Comparison of ENCODE assay signal across 8 cellular contexts in genomic region chr10:26780793-26781601, GRCh38.
DNase-seq lines count a peak whose midpoint lies in the region; ATAC-seq and TF ChIP-seq lines count a peak whose summit lies in the region.

No MANE protein-coding gene starts in this region.

- H3K9me3 Mint-ChIP-seq in CD4-positive, CD25-positive, alpha-beta regulatory T cell: no peaks in the 10 kb centered on the region

- H3K4me1 ChIP-seq in CD4-positive, CD25-positive, alpha-beta regulatory T cell (ENCODE audit: control insufficient read depth, insufficient read depth, low read length, poor library complexity, severe bottlenecking): peaks cover 45% of the 10 kb centered on the region
- peaks cover 6 to 21% of the 10 kb centered on the region in 2 donors for H3K4me1 ChIP-seq in adrenal gland (replicated peaks in 1 of 2)

- no peaks in the 10 kb centered on the region for H3K9me3 ChIP-seq in CD4-positive, CD25-positive, alpha-beta regulatory T cell (ENCODE audit: control insufficient read depth in 2 of 2, low read length in 2 of 2)
- no peaks in the 10 kb centered on the region for H3K9me3 ChIP-seq in adrenal gland (replicated peaks in 1 of 3)

- ATAC-seq in CD4-positive, CD25-positive, alpha-beta regulatory T cell (ENCODE audit: low read depth in 2 of 2): peak; percentile 33 to 62
- ATAC-seq in GM19351 (IDR thresholded peaks at IDR 0.05; ENCODE audit: unreplicated experiment): peak; percentile 74
- ATAC-seq in HG03469 (IDR thresholded peaks at IDR 0.05; ENCODE audit: unreplicated experiment): peak; percentile 36

- no peak overlapping the region for H3K27ac ChIP-seq in CD4-positive, CD25-positive, alpha-beta regulatory T cell (ENCODE audit: insufficient read depth, low read length, poor library complexity, severe bottlenecking)
- H3K27ac ChIP-seq in adrenal gland: peak overlapping the region in 1 of 5 donors; percentile 49

- peaks cover 17% of the 10 kb centered on the region for H3K36me3 Mint-ChIP-seq in CD4-positive, CD25-positive, alpha-beta regulatory T cell

- TF ChIP-seq POLR2A in adrenal gland (IDR thresholded peaks at IDR 0.05) (no peak), lower leg skin (IDR thresholded peaks at IDR 0.05) (no peak)

- H3K27me3 Mint-ChIP-seq in CD4-positive, CD25-positive, alpha-beta regulatory T cell: no peaks in the 10 kb centered on the region

- peak overlapping the region; percentile 4 to 29 (median 22) for H3K4me3 Mint-ChIP-seq in CD4-positive, CD25-positive, alpha-beta regulatory T cell

- no peak for TF ChIP-seq CTCF in adrenal gland (IDR thresholded peaks at IDR 0.05)
- no peak for TF ChIP-seq CTCF in lower leg skin (IDR thresholded peaks at IDR 0.05)

- H3K27ac Mint-ChIP-seq in CD4-positive, CD25-positive, alpha-beta regulatory T cell: peak overlapping the region in 2 of 3 donors; percentile 0 to 52

- no peak for DNase-seq in CD4-positive, CD25-positive, alpha-beta regulatory T cell
- DNase-seq in adrenal gland (peak in 4 of 7 donors; percentile 14 to 35 (median 25)), lower leg skin (ENCODE audit: low spot score in 2 of 2) (peak; percentile 71 to 80), D341Med (ENCODE audit: low spot score) (no peak), HUDEP-2 (lab: John Stamatoyannopoulos, UW; ENCODE audit: unreplicated experiment in 76 of 76) (no peak)
- DNase-seq in effector CD8-positive, alpha-beta T cell (lab: John Stamatoyannopoulos, UW): no peak

- intact Hi-C loops in adrenal gland (cut with DNase I) (loop anchor here in 1 of 2 donors (10.0 kb wide), 1 partner anchor 74 kb away; no protein-coding TSS in a partner anchor), lower leg skin (cut with DNase I; ENCODE audit: low total_unique reads) (no loop called here)

- H3K4me3 ChIP-seq in CD4-positive, CD25-positive, alpha-beta regulatory T cell (ENCODE audit: low read depth, low read length): peak overlapping the region; percentile 9
- H3K4me3 ChIP-seq in adrenal gland (no peak overlapping the region), lower leg skin (ENCODE audit: low read depth, poor library complexity, severe bottlenecking) (no peak overlapping the region)

- peaks cover 39 to 95% (median 82%) of the 10 kb centered on the region in 4 donors for H3K4me1 Mint-ChIP-seq in CD4-positive, CD25-positive, alpha-beta regulatory T cell

- peaks cover 10% of the 10 kb centered on the region for H3K36me3 ChIP-seq in CD4-positive, CD25-positive, alpha-beta regulatory T cell (ENCODE audit: control insufficient read depth, insufficient read depth, low read length)
- H3K36me3 ChIP-seq in adrenal gland (replicated peaks in 1 of 2): no peaks in the 10 kb centered on the region

- 54 to 65% (median 60%) methylated on average over 4 of the region's 4 CpGs for WGBS in adrenal gland, 4 donors
- 28 to 34% methylated on average over 4 of the region's 4 CpGs for WGBS in lower leg skin, 2 donors

- no peaks in the 10 kb centered on the region for H3K27me3 ChIP-seq in CD4-positive, CD25-positive, alpha-beta regulatory T cell (ENCODE audit: control insufficient read depth, insufficient read depth, low read length)
- H3K27me3 ChIP-seq in adrenal gland: no peaks in the 10 kb centered on the region

Comparison
In these comparisons a context has a peak if more than half of its experiments do, and no peak if none do; other contexts are left out.
1. DNase-seq: peak in adrenal gland (4 of 7) and lower leg skin (2 of 2); none in CD4-positive, CD25-positive, alpha-beta regulatory T cell (0 of 3), effector CD8-positive, alpha-beta T cell (single experiment), D341Med (single experiment) and HUDEP-2 (0 of 76).
2. Peak in every context shown above with its lines, with median percentiles within 50 percentile points of each other: ATAC-seq.